ENCODE assay signal across 14 cellular contexts in genomic region chr1:220872296-220872695, GRCh38. TPM values are rescaled to one million over a fixed set of nuclear protein-coding genes. Genes with fewer than 3 reads are reported as not detected.
DNase-seq lines count a peak whose midpoint lies in the region; ATAC-seq and TF ChIP-seq lines count a peak whose summit lies in the region.
"Had no signal": no experiment of that assay in that cellular context is flagged by ENCODE, and none has a peak within 500 bp of the region (broad histone marks: within the 10 kb centered on the region; RNA-seq: fewer than 3 reads in every experiment).

No MANE protein-coding gene starts in this region.

- in situ Hi-C loops in Caki2 (cut with HindIII; ENCODE audit: low pct_unique_long_range_greater_than_20kb, low sequenced_read_pairs), result no loop called here

- H3K27me3 ChIP-seq in body of pancreas (no peaks in the 10 kb centered on the region), right lobe of liver (no peaks in the 10 kb centered on the region)

- intact Hi-C loops in body of pancreas (cut with DNase I) (no loop called here), right lobe of liver (cut with DNase I) (no loop called here)

- TF ChIP-seq POLR2A in body of pancreas (IDR thresholded peaks at IDR 0.05) (no peak), right lobe of liver (IDR thresholded peaks at IDR 0.05) (peak; percentile 32)

- H3K4me3 ChIP-seq in body of pancreas (no peak overlapping the region), right lobe of liver (no peak overlapping the region)
- H3K4me3 ChIP-seq: GM23248 had no signal

- H3K27ac Mint-ChIP-seq in type B pancreatic cell, result no peak overlapping the region
- H3K27ac Mint-ChIP-seq: CD8-positive, alpha-beta memory T cell had no signal

- H3K4me1 ChIP-seq in body of pancreas, result peaks cover 4% of the 10 kb centered on the region
- peaks cover 0 to 44% (median 16%) of the 10 kb centered on the region in 4 donors for H3K4me1 ChIP-seq in right lobe of liver
- H3K4me1 ChIP-seq: Caco-2 had no signal

- peaks cover 5% of the 10 kb centered on the region for H3K9me3 Mint-ChIP-seq in type B pancreatic cell

- DNase-seq in Caki2 (ENCODE audit: low read depth) (peak; percentile 62), body of pancreas (no peak), right lobe of liver (no peak), type B pancreatic cell (ENCODE audit: extremely low spot score, unreplicated experiment) (no peak), NCI-H748 treated with DMSO at 0.1 percent for 48 hours (lab: John Stamatoyannopoulos, UW) (no peak)
- DNase-seq in activated T-cell treated with anti-CD3 and anti-CD28 coated beads, Interleukin-2, amount 50 U/mL, for 48 hours, result no peak
- DNase-seq: Caco-2; CD8-positive, alpha-beta memory T cell; DMS53; GF-D8; GM23248 had no signal

- no peak overlapping the region for H3K4me3 Mint-ChIP-seq in type B pancreatic cell
- H3K4me3 Mint-ChIP-seq: CD8-positive, alpha-beta memory T cell had no signal

- H3K9me3 ChIP-seq in body of pancreas (no peaks in the 10 kb centered on the region), right lobe of liver (no peaks in the 10 kb centered on the region)
- H3K9me3 ChIP-seq: Caco-2 had no signal

- H3K27me3 Mint-ChIP-seq in type B pancreatic cell, result peaks cover 88% of the 10 kb centered on the region

- H3K4me1 Mint-ChIP-seq in type B pancreatic cell (ENCODE audit: unreplicated experiment), result peaks cover 8% of the 10 kb centered on the region

- no peaks in the 10 kb centered on the region for H3K36me3 Mint-ChIP-seq in type B pancreatic cell
- H3K36me3 Mint-ChIP-seq: CD8-positive, alpha-beta memory T cell had no signal

- H3K36me3 ChIP-seq in body of pancreas (replicated peaks in 1 of 2; ENCODE audit: insufficient read depth in 1 of 2, low read depth in 2 of 2) (no peaks in the 10 kb centered on the region), right lobe of liver (no peaks in the 10 kb centered on the region)

- TF ChIP-seq CTCF in body of pancreas (IDR thresholded peaks at IDR 0.05) (no peak), right lobe of liver (IDR thresholded peaks at IDR 0.05) (no peak), type B pancreatic cell (conservative IDR thresholded peaks at IDR 0.05) (no peak)

- peak; percentile 47 for ATAC-seq in body of pancreas
- ATAC-seq in right lobe of liver, result peak; percentile 82 to 92 (median 88)
- no peak for ATAC-seq in GM19463 (IDR thresholded peaks at IDR 0.05; ENCODE audit: unreplicated experiment)
- ATAC-seq: HCT116 had no signal

- H3K27ac ChIP-seq in body of pancreas (no peak overlapping the region), right lobe of liver (peak overlapping the region in 2 of 3 donors; percentile 53 to 72)
- H3K27ac ChIP-seq: GM23248 had no signal

RNA-seq across cellular contexts. Expression of gene HLX, which starts 6.9 kb away (rescaled TPM):
- total RNA-seq in Caki2 (2014; rRNA removed; shearing (Covaris generic); ENCODE audit: low replicate concordance), result 4.8 and 5.0 TPM in 2 replicates
- total RNA-seq in body of pancreas, result 1 to 10 TPM; 1.6 to 1.8 TPM
- total RNA-seq in right lobe of liver, result 10 to 100 TPM in 2 of 6 experiments, 1 to 10 TPM in 4; 5.5 to 10.8 (median 6.7) TPM
- total RNA-seq in type B pancreatic cell (ENCODE audit: low replicate concordance), result 0.64 and 2.3 TPM in 2 replicates
- total RNA-seq: A673; Caco-2; CD8-positive, alpha-beta memory T cell had no signal

Comparison
In these comparisons a context has a peak if more than half of its experiments do, and no peak if none do; other contexts are left out.
1. H3K27ac ChIP-seq: peak in right lobe of liver (2 of 3); none in body of pancreas (0 of 4).